In genomic region chr5:57175586-57175985, GRCh38 we compare ENCODE assay signal across 8 cellular contexts. TPM values are rescaled to one million over a fixed set of nuclear protein-coding genes. Genes with fewer than 3 reads are reported as not detected.
DNase-seq lines count a peak whose midpoint lies in the region; ATAC-seq, FAIRE-seq and TF ChIP-seq lines count a peak whose summit lies in the region.

No MANE protein-coding gene starts in this region.

- H4K20me1 ChIP-seq in GM23338 (replicated peaks; ENCODE audit: insufficient read depth) = peaks cover 44% of the 10 kb centered on the region

- peaks cover 44% of the 10 kb centered on the region for H3K4me1 Mint-ChIP-seq in GM23338

- H3K4me2 ChIP-seq in GM23338 = peak overlapping the region; percentile 79

- H3F3A ChIP-seq in GM23338 (replicated peaks; ENCODE audit: low read depth) = peaks cover 7% of the 10 kb centered on the region; the same call in 1 of the 2 replicates

- peaks cover 18% of the 10 kb centered on the region for H3K27me3 Mint-ChIP-seq in GM23338 (ENCODE audit: insufficient read depth, low read depth, poor library complexity)

- no peaks in the 10 kb centered on the region for H3K9me2 ChIP-seq in GM23338 (ENCODE audit: insufficient read depth)

- DNase-seq in A673 (ENCODE audit: low spot score) (peak; percentile 21), GM23338 (ENCODE audit: low spot score) (peak; percentile 50), erythroblast (lab: John Stamatoyannopoulos, UW) (peak; percentile 37 to 49), pancreas (no peak), iPS-NIHi7 (ENCODE audit: extremely low spot score) (no peak), NCI-H345 treated with DMSO at 0.1 percent for 48 hours (lab: John Stamatoyannopoulos, UW; ENCODE audit: unreplicated experiment) (no peak)
- DNase-seq in activated CD4-positive, alpha-beta T cell treated with anti-CD3 and anti-CD28 coated beads for 48 hours = peak; percentile 64

- intact Hi-C loops in A673 (cut with micrococcal nuclease; ENCODE audit: unreplicated experiment) (loop anchor here (5.0 kb wide), 1 partner anchor 47 kb away; no protein-coding TSS in a partner anchor), pancreas (cut with DNase I) (no loop called here)

- WGBS in pancreas, 2 donors = 1% methylated on average over 5 of the region's 5 CpGs

- ATAC-seq in GM23338 (no peak), pancreas (no peak), HG02571 (IDR thresholded peaks at IDR 0.05; ENCODE audit: unreplicated experiment) (no peak)

- peak overlapping the region; percentile 94 for H3K27ac Mint-ChIP-seq in GM23338

- no peak overlapping the region for H2AFZ ChIP-seq in GM23338

- H3K9me3 ChIP-seq in A673 (ENCODE audit: low read depth, low read length, poor library complexity, severe bottlenecking) (no peaks in the 10 kb centered on the region), pancreas (no peaks in the 10 kb centered on the region)

- BruUV-seq in A673 (replicated peaks; lab: Mats Ljungman, UMichigan) = TSS peak; percentile 23

- no peaks in the 10 kb centered on the region for H3K9me3 Mint-ChIP-seq in GM23338

- H3K36me3 ChIP-seq in A673 (ENCODE audit: insufficient read depth, low read length, poor library complexity, severe bottlenecking) (peaks cover 14% of the 10 kb centered on the region), GM23338 (ENCODE audit: insufficient read depth) (no peaks in the 10 kb centered on the region; the same call in 1 of the 2 replicates), pancreas (no peaks in the 10 kb centered on the region)

- H3K27ac ChIP-seq in A673 (ENCODE audit: low read depth, low read length, poor library complexity, severe bottlenecking) (peak overlapping the region; percentile 99), GM23338 (ENCODE audit: low read depth) (peak overlapping the region; percentile 100; the same call in 1 of the 2 replicates), pancreas (peak overlapping the region in 3 of 4 donors; percentile 95 to 100 (median 97))

- POLR2A ChIA-PET in A673 (lab: Charles Lee; ENCODE audit: low non-redundant PET) = no interaction called here

- H3K79me2 ChIP-seq in GM23338 (replicated peaks; ENCODE audit: insufficient read depth) = peaks cover 66% of the 10 kb centered on the region

- H3K27me3 ChIP-seq in A673 (replicated peaks; ENCODE audit: insufficient read depth, low read depth, low read length, poor library complexity) (no peaks in the 10 kb centered on the region), GM23338 (ENCODE audit: insufficient read depth) (no peaks in the 10 kb centered on the region), pancreas (no peaks in the 10 kb centered on the region)

- H3K4me1 ChIP-seq in A673 (ENCODE audit: insufficient read depth, low read length, poor library complexity, severe bottlenecking) = peaks cover 11% of the 10 kb centered on the region
- peaks cover 25% of the 10 kb centered on the region for H3K4me1 ChIP-seq in GM23338 (ENCODE audit: insufficient read depth)
- peaks cover 4 to 42% (median 5%) of the 10 kb centered on the region in 3 donors for H3K4me1 ChIP-seq in pancreas

- no peak for FAIRE-seq in pancreas (lab: Jason Lieb, UNC)

- TF ChIP-seq POLR2A in erythroblast (IDR thresholded peaks at IDR 0.05; ENCODE audit: low read length) = no peak

- H3K36me3 Mint-ChIP-seq in GM23338 (ENCODE audit: low read depth) = peaks cover 54% of the 10 kb centered on the region

- TF ChIP-seq CTCF in A673 (conservative IDR thresholded peaks at IDR 0.05; ENCODE audit: low read depth, low read length) (no peak), GM23338 (conservative IDR thresholded peaks at IDR 0.05; ENCODE audit: low read depth in 2 of 2) (no peak), pancreas (IDR thresholded peaks at IDR 0.05) (no peak)

- H3K4me3 ChIP-seq in A673 (ENCODE audit: low read depth, low read length, poor library complexity, severe bottlenecking) (peak overlapping the region; percentile 88), GM23338 (peak overlapping the region; percentile 93), pancreas (peak overlapping the region in 3 of 4 donors; percentile 60 to 95 (median 82))

- H3K4me3 Mint-ChIP-seq in GM23338 = peak overlapping the region; percentile 91

- CTCF ChIA-PET in A673 (lab: Charles Lee) = no interaction called here

TF ChIP-seq in GM23338, 12 proteins besides CTCF, POLR2A, EP300 and RAD21:
- TF ChIP-seq REST (IDR thresholded peaks at IDR 0.05; ENCODE audit: unreplicated experiment) (no peak), POLR2AphosphoS5 (IDR thresholded peaks at IDR 0.05; ENCODE audit: low read depth) (no peak), EZH2 (IDR thresholded peaks at IDR 0.05; ENCODE audit: low read depth, unreplicated experiment) (no peak), STAT1 (IDR thresholded peaks at IDR 0.05; ENCODE audit: unreplicated experiment) (no peak)

RNA-seq across cellular contexts. Expression of gene GPBP1, which starts 1.7 kb away (rescaled TPM):
- total RNA-seq in A673 (2021) (85.5 and 86.4 TPM in 2 replicates), pancreas (10 to 100 TPM; 23.4 to 44.9 (median 26.1) TPM)
- total RNA-seq in GM23338 (2014; rRNA removed; shearing (Covaris generic)) = 109 and 121 TPM in 2 replicates
- polyA plus RNA-seq in GM23338 (2016; fragmentation: Nextera tagmentation; extraction: Ambion mirVana) (78.9 and 105 TPM in 2 replicates), pancreas (10 to 100 TPM; 32.6 to 54.0 TPM)

Comparison
In these comparisons a context has a peak if more than half of its experiments do, and no peak if none do; other contexts are left out.
1. DNase-seq: peak in A673 (single experiment), GM23338 (single experiment), activated CD4-positive, alpha-beta T cell treated with anti-CD3 and anti-CD28 coated beads for 48 hours (single experiment) and erythroblast (2 of 2); none in pancreas (0 of 6), iPS-NIHi7 (single experiment) and NCI-H345 treated with DMSO at 0.1 percent for 48 hours (single experiment).
2. Peak in every context shown above with its lines, with median percentiles within 50 percentile points of each other: H3K27ac ChIP-seq and H3K4me3 ChIP-seq.